In the genomic region with DNA sequence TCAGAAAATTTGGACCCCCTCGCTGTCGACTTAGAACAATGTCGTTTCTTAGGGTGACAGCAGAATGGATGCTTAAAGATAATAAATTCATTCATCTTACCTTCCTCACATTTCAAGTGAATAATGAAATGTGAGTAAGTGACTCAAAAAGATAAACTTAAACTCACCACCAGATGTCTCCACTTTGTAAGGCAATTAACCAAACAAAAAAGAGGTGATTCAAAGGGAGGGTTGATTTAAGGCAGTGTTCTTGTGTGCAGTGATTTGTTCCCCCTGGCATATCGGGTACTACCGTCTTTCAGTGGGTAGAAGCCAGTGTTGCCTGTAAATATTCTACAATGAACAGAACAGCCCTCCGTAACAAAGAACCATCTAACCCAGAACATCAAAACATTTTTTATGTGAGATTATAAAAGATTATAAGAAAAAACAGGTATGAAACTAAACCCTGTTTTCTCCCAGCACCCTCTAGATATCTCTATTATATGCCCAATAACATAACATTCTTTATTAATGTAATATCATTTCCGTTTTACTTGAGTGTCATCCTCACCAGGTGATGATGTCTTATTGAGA, we compare ENCODE assay signal across 9 cellular contexts.
DNase-seq lines count a peak whose midpoint lies in the region; ATAC-seq, FAIRE-seq and TF ChIP-seq lines count a peak whose summit lies in the region.
"Had no signal": no experiment of that assay in that cellular context is flagged by ENCODE, and none has a peak within 500 bp of the region (broad histone marks: within the 10 kb centered on the region; RNA-seq: fewer than 3 reads in every experiment).

No MANE protein-coding gene starts in this region.

- H3K4me2 ChIP-seq in DND-41 (ENCODE audit: insufficient read depth, low read length) (no peak overlapping the region), Loucy (ENCODE audit: low read depth, low read length, poor library complexity, severe bottlenecking) (no peak overlapping the region), GM12878 (ENCODE audit: control insufficient read depth, insufficient read depth) (no peak overlapping the region)

- TF ChIP-seq EP300 in GM12878 (IDR thresholded peaks at IDR 0.05; ENCODE audit: borderline replicate concordance in 1 of 2, control insufficient read depth in 1 of 2, low read depth in 2 of 2, low read length in 2 of 2) = no peak

- no peak for FAIRE-seq in GM12878 (lab: Jason Lieb, UNC)

- in situ Hi-C loops in GM12878 (cut with MboI) = no loop called here

- no peak overlapping the region for H3K9ac ChIP-seq in DND-41 (ENCODE audit: low read depth, low read length)
- H3K9ac ChIP-seq in Loucy (ENCODE audit: low read depth, low read length, poor library complexity, severe bottlenecking) = no peak overlapping the region
- H3K9ac ChIP-seq in GM12878 (ENCODE audit: control insufficient read depth, insufficient read depth, low read length) = no peak overlapping the region

- POLR2A ChIA-PET in GM12878 (lab: Charles Lee) = no interaction called here

- no peaks in the 10 kb centered on the region for H4K20me1 ChIP-seq in DND-41 (ENCODE audit: insufficient read depth, low read length)
- H4K20me1 ChIP-seq in Loucy (ENCODE audit: insufficient read depth, low read length, poor library complexity, severe bottlenecking) = no peaks in the 10 kb centered on the region
- no peaks in the 10 kb centered on the region for H4K20me1 ChIP-seq in GM12878 (ENCODE audit: control insufficient read depth, insufficient read depth)

- H3K27ac ChIP-seq in DND-41 (ENCODE audit: low read length) (no peak overlapping the region), GM12878 (ENCODE audit: control insufficient read depth, insufficient read depth) (no peak overlapping the region)

- WGBS in GM12878 (ENCODE audit: insufficient coverage, insufficient replicate concordance, low lambda C conversion rate, missing lambda C conversion rate) = 17% methylated on average over 7 of the region's 7 CpGs

- TF ChIP-seq POLR2A in GM12878 (IDR thresholded peaks at IDR 0.05; ENCODE audit: low read depth, low read length) = no peak

- peak; percentile 45 for TF ChIP-seq CTCF in DND-41 (IDR thresholded peaks at IDR 0.05; ENCODE audit: borderline replicate concordance, extremely low read depth, low read length, poor library complexity, severe bottlenecking)
- peak; percentile 45 for TF ChIP-seq CTCF in Loucy (conservative IDR thresholded peaks at IDR 0.05; ENCODE audit: low read length)
- peak in 1 of 3 experiments; percentile 32; a peak in 1 of 6 replicates for TF ChIP-seq CTCF in GM12878 (IDR thresholded peaks at IDR 0.05 in 2 of 3, conservative IDR thresholded peaks at IDR 0.05 in 1 of 3; ENCODE audit: control insufficient read depth in 2 of 3, extremely low read depth in 1 of 3, insufficient read depth in 1 of 3, low read depth in 3 of 3, low read length in 3 of 3)

- CTCF ChIA-PET in GM12878 (lab: Yijun Ruan, JAX) = no interaction called here

- H3K4me3 ChIP-seq in DND-41 (ENCODE audit: low read depth in 1 of 2, low read length in 2 of 2) (no peak overlapping the region), Loucy (ENCODE audit: low read length, poor library complexity, severe bottlenecking) (no peak overlapping the region), GM12878 (no peak overlapping the region)

- H3K9me2 ChIP-seq in Loucy (replicated peaks; ENCODE audit: low read depth, low read length) = no peaks in the 10 kb centered on the region

- ATAC-seq in DND-41 (ENCODE audit: insufficient read depth, low read depth) (no peak), GM12878 (no peak), GM21447 (IDR thresholded peaks at IDR 0.05; ENCODE audit: unreplicated experiment) (no peak), GM19035 (IDR thresholded peaks at IDR 0.05; ENCODE audit: unreplicated experiment) (no peak), GM21423 (IDR thresholded peaks at IDR 0.05; ENCODE audit: unreplicated experiment) (no peak), HG03159 (IDR thresholded peaks at IDR 0.05; ENCODE audit: unreplicated experiment) (no peak)
- ATAC-seq: activated T-helper 17 cell treated with anti-CD3 and anti-CD28 coated beads, Interleukin-2, amount 50 U/mL, for 72 hours had no signal

- H3K36me3 ChIP-seq in DND-41 (ENCODE audit: insufficient read depth, low read length) (no peaks in the 10 kb centered on the region), Loucy (ENCODE audit: insufficient read depth, low read length) (no peaks in the 10 kb centered on the region), GM12878 (ENCODE audit: control insufficient read depth in 2 of 2, insufficient read depth in 2 of 2, low read length in 1 of 2) (no peaks in the 10 kb centered on the region)

- intact Hi-C loops in GM12878 (cut with micrococcal nuclease; ENCODE audit: unreplicated experiment) = no loop called here

- no peaks in the 10 kb centered on the region for H3K4me1 ChIP-seq in DND-41 (ENCODE audit: insufficient read depth, low read length)
- H3K4me1 ChIP-seq in Loucy (ENCODE audit: insufficient read depth, low read length, poor library complexity, severe bottlenecking) = no peaks in the 10 kb centered on the region
- no peaks in the 10 kb centered on the region for H3K4me1 ChIP-seq in GM12878 (ENCODE audit: control insufficient read depth, insufficient read depth, low read length)

- H2AFZ ChIP-seq in DND-41 (ENCODE audit: low read depth, low read length) = no peak overlapping the region
- no peak overlapping the region for H2AFZ ChIP-seq in Loucy (ENCODE audit: low read length)
- H2AFZ ChIP-seq in GM12878 (ENCODE audit: control insufficient read depth, low read depth, low read length) = no peak overlapping the region

- H3F3A ChIP-seq in Loucy (ENCODE audit: low read depth) = no peaks in the 10 kb centered on the region

- no peak for DNase-seq in DND-41
- no peak for DNase-seq in GM12878 (ENCODE audit: low read depth, low spot score)
- DNase-seq in midbrain (lab: John Stamatoyannopoulos, UW) = peak; percentile 10

- H3K27me3 ChIP-seq in DND-41 (ENCODE audit: insufficient read depth, low read length, poor library complexity) = no peaks in the 10 kb centered on the region
- no peaks in the 10 kb centered on the region for H3K27me3 ChIP-seq in Loucy (ENCODE audit: insufficient read depth, low read length, poor library complexity, severe bottlenecking)
- H3K27me3 ChIP-seq in GM12878 (replicated peaks in 1 of 2; ENCODE audit: control insufficient read depth in 2 of 2, insufficient read depth in 2 of 2, low read length in 1 of 2) = no peaks in the 10 kb centered on the region

- peak; percentile 12; the same call in 1 of the 2 replicates for TF ChIP-seq RAD21 in GM12878 (IDR thresholded peaks at IDR 0.05; ENCODE audit: insufficient read depth, low read depth, low read length)

- RAD21 ChIA-PET in GM12878 (lab: Charles Lee; ENCODE audit: unreplicated experiment) = no interaction called here

- SMC1A ChIA-PET in GM12878 (lab: Charles Lee; ENCODE audit: uncharacterized antibody, unreplicated experiment) = no interaction called here

- H3K9me3 ChIP-seq in DND-41 (ENCODE audit: insufficient read depth, low read length, severe bottlenecking) = no peaks in the 10 kb centered on the region
- no peaks in the 10 kb centered on the region for H3K9me3 ChIP-seq in Loucy (ENCODE audit: insufficient read depth, low read depth, low read length)
- no peaks in the 10 kb centered on the region for H3K9me3 ChIP-seq in GM12878 (replicated peaks; ENCODE audit: control insufficient read depth, insufficient read depth, low read length)

- BruUV-seq in GM12878 (replicated peaks; lab: Mats Ljungman, UMichigan) = no TSS peak

- H3K79me2 ChIP-seq in DND-41 (ENCODE audit: insufficient read depth, low read length) = no peaks in the 10 kb centered on the region
- no peaks in the 10 kb centered on the region for H3K79me2 ChIP-seq in Loucy (ENCODE audit: insufficient read depth, low read length)
- no peaks in the 10 kb centered on the region for H3K79me2 ChIP-seq in GM12878 (ENCODE audit: control insufficient read depth, insufficient read depth, low read length)

TF ChIP-seq in GM12878, 131 proteins besides CTCF, POLR2A, EP300 and RAD21:
- TF ChIP-seq KAT2A (conservative IDR thresholded peaks at IDR 0.05; ENCODE audit: control insufficient read depth, low read depth, low read length) = no peak
- TF ChIP-seq BRCA1 (IDR thresholded peaks at IDR 0.05; ENCODE audit: low read depth, low read length) = no peak
- no peak for TF ChIP-seq HDAC6 (IDR thresholded peaks at IDR 0.05; ENCODE audit: unreplicated experiment)
- no peak for TF ChIP-seq CHD2 (IDR thresholded peaks at IDR 0.05; ENCODE audit: borderline replicate concordance, low read depth, low read length)
